In the genomic region with DNA sequence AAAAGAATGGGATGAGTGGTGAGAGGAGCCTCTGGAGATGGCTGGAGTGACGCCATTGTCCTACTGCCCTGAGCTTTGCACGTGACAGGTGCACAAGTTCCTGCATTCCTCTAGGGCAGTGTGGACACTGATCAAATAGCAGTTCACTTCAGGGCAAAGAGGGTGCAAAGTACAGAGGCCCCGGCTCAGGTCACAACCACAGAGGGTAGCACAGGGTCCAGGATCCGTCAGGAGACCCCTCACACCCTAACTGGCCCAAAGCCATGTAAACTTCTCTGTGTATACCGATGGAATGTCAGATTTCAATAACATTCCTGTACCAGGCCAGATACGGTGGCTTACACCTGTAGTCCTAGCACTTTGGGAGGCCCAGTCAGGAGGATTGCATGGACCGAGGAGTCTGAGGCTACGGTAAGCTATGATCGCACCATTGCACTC, we compare ENCODE assay signal across 1 cellular context.
A peak's percentile ranks its signal among the peaks of the same experiment; 100 is the strongest.
TF ChIP-seq lines count a peak whose summit lies in the region.

No MANE protein-coding gene starts in this region.

TF ChIP-seq in HepG2, 621 proteins besides CTCF, POLR2A, EP300 and RAD21 (continued from another document and continues in another):
- TF ChIP-seq ZNF687 (CRISPR knock-in tag; IDR thresholded peaks at IDR 0.05) (peak; percentile 69), FOXA3 (CRISPR knock-in tag; IDR thresholded peaks at IDR 0.05) (peak; percentile 82), ARNT2 (CRISPR knock-in tag; IDR thresholded peaks at IDR 0.05; ENCODE audit: low read depth) (0 out of 2 replicates have a peak, but pooled peaks have one; percentile 28), ZBTB7B (CRISPR knock-in tag; IDR thresholded peaks at IDR 0.05) (peak; percentile 97), CREM (IDR thresholded peaks at IDR 0.05) (peak; percentile 44; the same call in 1 of the 2 replicates), CREM (CRISPR knock-in tag; IDR thresholded peaks at IDR 0.05) (no peak), SALL1 (CRISPR knock-in tag; IDR thresholded peaks at IDR 0.05) (peak; percentile 98), HOXA7 (CRISPR knock-in tag; IDR thresholded peaks at IDR 0.05) (no peak), MIER3 (CRISPR knock-in tag; IDR thresholded peaks at IDR 0.05; ENCODE audit: borderline replicate concordance) (0 out of 2 replicates have a peak, but pooled peaks have one; percentile 27), ASH2L (IDR thresholded peaks at IDR 0.05; ENCODE audit: insufficient read length, low read depth, low read length) (peak; percentile 73), ARID3A (IDR thresholded peaks at IDR 0.05; ENCODE audit: low read depth, low read length) (peak; percentile 67), ZNF572 (CRISPR knock-in tag; IDR thresholded peaks at IDR 0.05) (0 out of 2 replicates have a peak, but pooled peaks have one; percentile 26), ZNF788 (CRISPR knock-in tag; IDR thresholded peaks at IDR 0.05; ENCODE audit: borderline replicate concordance) (peak; percentile 71), SIX4 (CRISPR knock-in tag; IDR thresholded peaks at IDR 0.05) (peak; percentile 80), HOXA3 (CRISPR knock-in tag; IDR thresholded peaks at IDR 0.05) (peak; percentile 83), MEIS2 (CRISPR knock-in tag; IDR thresholded peaks at IDR 0.05) (no peak; the same call in 1 of the 2 replicates), TFDP1 (CRISPR knock-in tag; IDR thresholded peaks at IDR 0.05; ENCODE audit: borderline replicate concordance) (no peak), ZBTB20 (CRISPR knock-in tag; IDR thresholded peaks at IDR 0.05; ENCODE audit: borderline replicate concordance, low read depth) (peak; percentile 63; the same call in 1 of the 2 replicates), FOXJ3 (CRISPR knock-in tag; IDR thresholded peaks at IDR 0.05; ENCODE audit: borderline replicate concordance) (peak; percentile 79; the same call in 1 of the 2 replicates), NR2F1 (CRISPR knock-in tag; IDR thresholded peaks at IDR 0.05) (peak; percentile 78 to 96), BHLHE40 (IDR thresholded peaks at IDR 0.05; ENCODE audit: low read length) (peak; percentile 99), ZFX (CRISPR knock-in tag; IDR thresholded peaks at IDR 0.05; ENCODE audit: low read depth) (peak; percentile 39; the same call in 1 of the 2 replicates), LBX2 (CRISPR knock-in tag; IDR thresholded peaks at IDR 0.05; ENCODE audit: borderline replicate concordance) (no peak), SIN3B (IDR thresholded peaks at IDR 0.05; ENCODE audit: low read length) (no peak), ZNF629 (CRISPR knock-in tag; conservative IDR thresholded peaks at IDR 0.05) (0 out of 2 replicates have a peak, but pooled peaks have one; percentile 14), ZNF253 (CRISPR knock-in tag; IDR thresholded peaks at IDR 0.05; ENCODE audit: borderline replicate concordance) (0 out of 2 replicates have a peak, but pooled peaks have one; percentile 59), AGO1 (IDR thresholded peaks at IDR 0.05; ENCODE audit: low read depth, low read length, poor library complexity, severe bottlenecking) (no peak), RXRB (CRISPR knock-in tag; IDR thresholded peaks at IDR 0.05; ENCODE audit: borderline replicate concordance) (peak; percentile 96), NCOA2 (CRISPR knock-in tag; IDR thresholded peaks at IDR 0.05) (peak; percentile 80), RELA (CRISPR knock-in tag; IDR thresholded peaks at IDR 0.05) (no peak), YY1 (IDR thresholded peaks at IDR 0.05; ENCODE audit: insufficient read depth, insufficient replicate concordance, low read depth, low read length) (peak; percentile 71), ZNF580 (CRISPR knock-in tag; IDR thresholded peaks at IDR 0.05; ENCODE audit: borderline replicate concordance, low read depth) (peak; percentile 47; the same call in 1 of the 2 replicates), ZNF431 (CRISPR knock-in tag; IDR thresholded peaks at IDR 0.05; ENCODE audit: borderline replicate concordance, low read depth) (peak; percentile 48; the same call in 1 of the 2 replicates), ZMYM3 (CRISPR knock-in tag; IDR thresholded peaks at IDR 0.05) (peak; percentile 93), MAX (IDR thresholded peaks at IDR 0.05) (peak; percentile 80), CBX5 (CRISPR knock-in tag; IDR thresholded peaks at IDR 0.05; ENCODE audit: borderline replicate concordance) (peak; percentile 80; the same call in 1 of the 2 replicates), FOXA1 (IDR thresholded peaks at IDR 0.05) (no peak), FOXA1 (CRISPR knock-in tag; IDR thresholded peaks at IDR 0.05) (peak; percentile 65; the same call in 1 of the 2 replicates), IRF2 (CRISPR knock-in tag; IDR thresholded peaks at IDR 0.05) (0 out of 2 replicates have a peak, but pooled peaks have one; percentile 27), GATAD2A (CRISPR knock-in tag; IDR thresholded peaks at IDR 0.05) (peak; percentile 88), USF2 (IDR thresholded peaks at IDR 0.05; ENCODE audit: low read depth, low read length) (peak; percentile 50), USF2 (CRISPR knock-in tag; IDR thresholded peaks at IDR 0.05; ENCODE audit: borderline replicate concordance) (peak; percentile 72; the same call in 1 of the 2 replicates), AHR (CRISPR knock-in tag; IDR thresholded peaks at IDR 0.05) (no peak), FOXK2 (IDR thresholded peaks at IDR 0.05) (no peak), ZMYM2 (CRISPR knock-in tag; IDR thresholded peaks at IDR 0.05) (peak; percentile 98)
- TF ChIP-seq, protein P1, sequence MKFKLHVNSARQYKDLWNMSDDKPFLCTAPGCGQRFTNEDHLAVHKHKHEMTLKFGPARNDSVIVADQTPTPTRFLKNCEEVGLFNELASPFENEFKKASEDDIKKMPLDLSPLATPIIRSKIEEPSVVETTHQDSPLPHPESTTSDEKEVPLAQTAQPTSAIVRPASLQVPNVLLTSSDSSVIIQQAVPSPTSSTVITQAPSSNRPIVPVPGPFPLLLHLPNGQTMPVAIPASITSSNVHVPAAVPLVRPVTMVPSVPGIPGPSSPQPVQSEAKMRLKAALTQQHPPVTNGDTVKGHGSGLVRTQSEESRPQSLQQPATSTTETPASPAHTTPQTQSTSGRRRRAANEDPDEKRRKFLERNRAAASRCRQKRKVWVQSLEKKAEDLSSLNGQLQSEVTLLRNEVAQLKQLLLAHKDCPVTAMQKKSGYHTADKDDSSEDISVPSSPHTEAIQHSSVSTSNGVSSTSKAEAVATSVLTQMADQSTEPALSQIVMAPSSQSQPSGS (CRISPR knock-in tag; IDR thresholded peaks at IDR 0.05): peak; percentile 89
- TF ChIP-seq, protein P2, sequence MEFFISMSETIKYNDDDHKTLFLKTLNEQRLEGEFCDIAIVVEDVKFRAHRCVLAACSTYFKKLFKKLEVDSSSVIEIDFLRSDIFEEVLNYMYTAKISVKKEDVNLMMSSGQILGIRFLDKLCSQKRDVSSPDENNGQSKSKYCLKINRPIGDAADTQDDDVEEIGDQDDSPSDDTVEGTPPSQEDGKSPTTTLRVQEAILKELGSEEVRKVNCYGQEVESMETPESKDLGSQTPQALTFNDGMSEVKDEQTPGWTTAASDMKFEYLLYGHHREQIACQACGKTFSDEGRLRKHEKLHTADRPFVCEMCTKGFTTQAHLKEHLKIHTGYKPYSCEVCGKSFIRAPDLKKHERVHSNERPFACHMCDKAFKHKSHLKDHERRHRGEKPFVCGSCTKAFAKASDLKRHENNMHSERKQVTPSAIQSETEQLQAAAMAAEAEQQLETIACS (CRISPR knock-in tag; IDR thresholded peaks at IDR 0.05): no peak
- TF ChIP-seq, protein P3, sequence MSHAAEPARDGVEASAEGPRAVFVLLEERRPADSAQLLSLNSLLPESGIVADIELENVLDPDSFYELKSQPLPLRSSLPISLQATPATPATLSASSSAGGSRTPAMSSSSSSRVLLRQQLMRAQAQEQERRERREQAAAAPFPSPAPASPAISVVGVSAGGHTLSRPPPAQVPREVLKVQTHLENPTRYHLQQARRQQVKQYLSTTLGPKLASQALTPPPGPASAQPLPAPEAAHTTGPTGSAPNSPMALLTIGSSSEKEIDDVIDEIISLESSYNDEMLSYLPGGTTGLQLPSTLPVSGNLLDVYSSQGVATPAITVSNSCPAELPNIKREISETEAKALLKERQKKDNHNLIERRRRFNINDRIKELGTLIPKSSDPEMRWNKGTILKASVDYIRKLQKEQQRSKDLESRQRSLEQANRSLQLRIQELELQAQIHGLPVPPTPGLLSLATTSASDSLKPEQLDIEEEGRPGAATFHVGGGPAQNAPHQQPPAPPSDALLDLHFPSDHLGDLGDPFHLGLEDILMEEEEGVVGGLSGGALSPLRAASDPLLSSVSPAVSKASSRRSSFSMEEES (CRISPR knock-in tag; IDR thresholded peaks at IDR 0.05): peak; percentile 91
- TF ChIP-seq, protein P4, sequence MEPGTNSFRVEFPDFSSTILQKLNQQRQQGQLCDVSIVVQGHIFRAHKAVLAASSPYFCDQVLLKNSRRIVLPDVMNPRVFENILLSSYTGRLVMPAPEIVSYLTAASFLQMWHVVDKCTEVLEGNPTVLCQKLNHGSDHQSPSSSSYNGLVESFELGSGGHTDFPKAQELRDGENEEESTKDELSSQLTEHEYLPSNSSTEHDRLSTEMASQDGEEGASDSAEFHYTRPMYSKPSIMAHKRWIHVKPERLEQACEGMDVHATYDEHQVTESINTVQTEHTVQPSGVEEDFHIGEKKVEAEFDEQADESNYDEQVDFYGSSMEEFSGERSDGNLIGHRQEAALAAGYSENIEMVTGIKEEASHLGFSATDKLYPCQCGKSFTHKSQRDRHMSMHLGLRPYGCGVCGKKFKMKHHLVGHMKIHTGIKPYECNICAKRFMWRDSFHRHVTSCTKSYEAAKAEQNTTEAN (CRISPR knock-in tag; conservative IDR thresholded peaks at IDR 0.05): peak; percentile 72; the same call in 1 of the 2 replicates
